8 cellular contexts compared by ENCODE assay signal in genomic region chr19:58545286-58546068, GRCh38. TPM values are rescaled to one million over a fixed set of nuclear protein-coding genes. Genes with fewer than 3 reads are reported as not detected.
DNase-seq lines count a peak whose midpoint lies in the region; ATAC-seq, FAIRE-seq and TF ChIP-seq lines count a peak whose summit lies in the region.

No MANE protein-coding gene starts in this region.

- intact Hi-C loops in CD4-positive, alpha-beta T cell (cut with DNase I, micrococcal nuclease) = no loop called here
- intact Hi-C loops in PC-9 (cut with micrococcal nuclease; ENCODE audit: unreplicated experiment) = no loop called here

- H3K4me3 ChIP-seq in PC-9 = peak overlapping the region; percentile 76
- peak overlapping the region; percentile 90 for H3K4me3 ChIP-seq in neuron (ENCODE audit: low read length)

- no peaks in the 10 kb centered on the region for H3K9me3 ChIP-seq in CD4-positive, alpha-beta T cell (ENCODE audit: control insufficient read depth, low read length)
- H3K9me3 ChIP-seq in PC-9 (ENCODE audit: insufficient read depth, low read depth) = no peaks in the 10 kb centered on the region
- H3K9me3 ChIP-seq in neuron (ENCODE audit: low read length) = no peaks in the 10 kb centered on the region

- peak overlapping the region; percentile 95 for H3K4me3 Mint-ChIP-seq in CD4-positive, alpha-beta T cell
- peak overlapping the region; percentile 98 for H3K4me3 Mint-ChIP-seq in endothelial cell (ENCODE audit: unreplicated experiment)

- peaks cover 39% of the 10 kb centered on the region for H3K4me1 Mint-ChIP-seq in CD4-positive, alpha-beta T cell (ENCODE audit: low read depth)
- H3K4me1 Mint-ChIP-seq in endothelial cell (ENCODE audit: unreplicated experiment) = peaks cover 18% of the 10 kb centered on the region

- CTCF ChIA-PET in CD4-positive, alpha-beta T cell (lab: Charles Lee) = interaction anchor here (3.3 kb wide), 1 partner anchor 26 kb away, joined by 34 read pairs; the partner anchor contains the start of gene ZBTB45
- CTCF ChIA-PET in PC-9 (lab: Charles Lee) = no interaction called here

- TF ChIP-seq CTCF in CD4-positive, alpha-beta T cell (IDR thresholded peaks at IDR 0.05) = no peak
- TF ChIP-seq CTCF in PC-9 (conservative IDR thresholded peaks at IDR 0.05) (no peak), endothelial cell (IDR thresholded peaks at IDR 0.05; ENCODE audit: unreplicated experiment) (no peak)

- no peak for TF ChIP-seq POLR2A in H54 (IDR thresholded peaks at IDR 0.05; ENCODE audit: low read depth, low read length)

- H3K27ac Mint-ChIP-seq in CD4-positive, alpha-beta T cell = peak overlapping the region; percentile 91
- H3K27ac Mint-ChIP-seq in endothelial cell (ENCODE audit: unreplicated experiment) = peak overlapping the region; percentile 92

- POLR2A ChIA-PET in CD4-positive, alpha-beta T cell (lab: Charles Lee) = interaction anchor here (1.2 to 3.2 kb wide), 6 partner anchors 9 to 32 kb away, joined by 3 to 64 read pairs (median 22); partner anchors contain the start of genes CHMP2A, UBE2M and ZBTB45
- POLR2A ChIA-PET in PC-9 (lab: Charles Lee; ENCODE audit: unreplicated experiment) = no interaction called here

- no peaks in the 10 kb centered on the region for H3K27me3 Mint-ChIP-seq in CD4-positive, alpha-beta T cell
- H3K27me3 Mint-ChIP-seq in endothelial cell (ENCODE audit: unreplicated experiment) = peaks cover 28% of the 10 kb centered on the region

- no peaks in the 10 kb centered on the region for H3K9me3 Mint-ChIP-seq in CD4-positive, alpha-beta T cell
- no peaks in the 10 kb centered on the region for H3K9me3 Mint-ChIP-seq in endothelial cell (ENCODE audit: unreplicated experiment)

- no peaks in the 10 kb centered on the region for H3K9me2 ChIP-seq in PC-9 (ENCODE audit: insufficient read depth)

- H3K27ac ChIP-seq in CD4-positive, alpha-beta T cell (ENCODE audit: low read depth, low read length) = peak overlapping the region; percentile 50
- no peak overlapping the region for H3K27ac ChIP-seq in PC-9

- peaks cover 5% of the 10 kb centered on the region; the same call in 1 of the 2 replicates for H3K36me3 ChIP-seq in PC-9 (ENCODE audit: low read depth)
- H3K36me3 ChIP-seq in neuron (ENCODE audit: insufficient read depth, low read length) = peaks cover 52% of the 10 kb centered on the region

- H3K36me3 Mint-ChIP-seq in CD4-positive, alpha-beta T cell (ENCODE audit: low read depth) = peaks cover 63% of the 10 kb centered on the region
- peaks cover 30% of the 10 kb centered on the region for H3K36me3 Mint-ChIP-seq in endothelial cell (ENCODE audit: low read depth, unreplicated experiment)

- peaks cover 14% of the 10 kb centered on the region; the same call in 1 of the 2 replicates for H3F3A ChIP-seq in PC-9 (ENCODE audit: insufficient read depth, low read depth)

- no peak for FAIRE-seq in H54 (lab: Jason Lieb, UNC)

- H3K4me2 ChIP-seq in PC-9 = peak overlapping the region; percentile 95

- TSS peak; percentile 50 for BruUV-seq in PC-9 (replicated peaks; lab: Mats Ljungman, UMichigan)

- ATAC-seq in CD4-positive, alpha-beta T cell (ENCODE audit: poor library complexity) = no peak

- peaks cover 10% of the 10 kb centered on the region; the same call in 1 of the 2 replicates for H3K4me1 ChIP-seq in PC-9 (replicated peaks; ENCODE audit: insufficient read depth)
- peaks cover 17% of the 10 kb centered on the region for H3K4me1 ChIP-seq in neuron (ENCODE audit: insufficient read depth, low read length)

- H3K79me2 ChIP-seq in PC-9 (ENCODE audit: low read depth) = peaks cover 44% of the 10 kb centered on the region

- H3K27me3 ChIP-seq in CD4-positive, alpha-beta T cell (ENCODE audit: control insufficient read depth, insufficient read depth, low read length) = no peaks in the 10 kb centered on the region
- H3K27me3 ChIP-seq in PC-9 (ENCODE audit: insufficient read depth, low read depth) (no peaks in the 10 kb centered on the region), neuron (ENCODE audit: insufficient read depth, low read length) (no peaks in the 10 kb centered on the region)

- no peak for DNase-seq in CD4-positive, alpha-beta T cell
- no peak for DNase-seq in PC-9
- no peak for DNase-seq in endothelial cell (ENCODE audit: low spot score)
- DNase-seq in pons (ENCODE audit: low spot score) = no peak
- DNase-seq in GF-D8 (lab: John Stamatoyannopoulos, UW) = no peak
- DNase-seq in H54 (ENCODE audit: insufficient read length, low spot score) = no peak
- no peak for DNase-seq in NCI-H187 (lab: John Stamatoyannopoulos, UW)

- H2AFZ ChIP-seq in PC-9 = no peak overlapping the region
- no peak overlapping the region for H2AFZ ChIP-seq in neuron (ENCODE audit: low read depth, low read length)

- peaks cover 29% of the 10 kb centered on the region for H4K20me1 ChIP-seq in PC-9 (ENCODE audit: insufficient read depth)

RNA-seq across cellular contexts. Expression of gene TRIM28, which starts 1.6 kb away (rescaled TPM):
- 100 to 1,000 TPM; 549 to 553 TPM for total RNA-seq in CD4-positive, alpha-beta T cell
- total RNA-seq in PC-9 (2021) (311 and 322 TPM in 2 replicates), endothelial cell (ENCODE audit: unreplicated experiment) (457 TPM)

RNA-seq across cellular contexts. Expression of gene CHMP2A, which starts 9.4 kb away (rescaled TPM):
- 10 to 100 TPM; 60.5 to 62.4 TPM for total RNA-seq in CD4-positive, alpha-beta T cell
- total RNA-seq in PC-9 (2021) (149 and 186 TPM in 2 replicates), endothelial cell (ENCODE audit: unreplicated experiment) (130 TPM)

RNA-seq across cellular contexts. Expression of gene UBE2M, which starts 12.9 kb away (rescaled TPM):
- total RNA-seq in CD4-positive, alpha-beta T cell = 10 to 100 TPM; 29.0 to 31.0 TPM
- not detected in 2 replicates for total RNA-seq in PC-9 (2021)
- 81.6 TPM for total RNA-seq in endothelial cell (ENCODE audit: unreplicated experiment)

RNA-seq across cellular contexts. Expression of gene ZBTB45, which starts 25.9 kb away (rescaled TPM):
- total RNA-seq in CD4-positive, alpha-beta T cell = 1 to 10 TPM; 5.7 to 6.3 TPM
- total RNA-seq in PC-9 (2021) (8.1 and 8.9 TPM in 2 replicates), endothelial cell (ENCODE audit: unreplicated experiment) (22.2 TPM)

RNA-seq across cellular contexts. Expression of gene MZF1, which starts 27.7 kb away (rescaled TPM):
- total RNA-seq in CD4-positive, alpha-beta T cell = 10 to 100 TPM; 21.0 to 21.1 TPM
- total RNA-seq in PC-9 (2021) (not detected in 2 replicates), endothelial cell (ENCODE audit: unreplicated experiment) (18.6 TPM)

Comparison
In these comparisons a context has a peak if more than half of its experiments do, and no peak if none do; other contexts are left out.
1. RNA of gene UBE2M, which starts 12.9 kb away (total RNA-seq): 81.6 TPM in endothelial cell (single experiment) and 29.0 to 31.0 TPM in CD4-positive, alpha-beta T cell; not detected in PC-9; every median in the first group is over 10 times any median in the second.